Comparison of ENCODE assay signal across 12 cellular contexts in genomic region chr3:73041537-73041936, GRCh38. TPM values are rescaled to one million over a fixed set of nuclear protein-coding genes. Genes with fewer than 3 reads are reported as not detected.
DNase-seq lines count a peak whose midpoint lies in the region; ATAC-seq and TF ChIP-seq lines count a peak whose summit lies in the region.
"Had no signal": no experiment of that assay in that cellular context is flagged by ENCODE, and none has a peak within 500 bp of the region (broad histone marks: within the 10 kb centered on the region; RNA-seq: fewer than 3 reads in every experiment).

No MANE protein-coding gene starts in this region.

- TF ChIP-seq CTCF in CD4-positive, alpha-beta T cell (IDR thresholded peaks at IDR 0.05), result no peak
- TF ChIP-seq CTCF in cardiac fibroblast (IDR thresholded peaks at IDR 0.05; ENCODE audit: low read depth, low read length), result no peak

- H3K36me3 ChIP-seq in HAP-1 (replicated peaks) (no peaks in the 10 kb centered on the region; the same call in 1 of the 2 replicates), mesenchymal stem cell (ENCODE audit: control insufficient read depth in 1 of 2, insufficient read depth in 2 of 2, low read depth in 1 of 2, low read length in 2 of 2) (no peaks in the 10 kb centered on the region)

- no peak overlapping the region for H2BK5ac ChIP-seq in mesenchymal stem cell (ENCODE audit: low read depth, low read length, poor library complexity, severe bottlenecking)

- H3K27me3 ChIP-seq in CD4-positive, alpha-beta T cell (ENCODE audit: control insufficient read depth, insufficient read depth, low read length), result no peaks in the 10 kb centered on the region
- H3K27me3 ChIP-seq in HAP-1 (ENCODE audit: low read depth) (no peaks in the 10 kb centered on the region), mesenchymal stem cell (ENCODE audit: control insufficient read depth in 1 of 2, insufficient read depth in 1 of 2, low read length in 2 of 2) (no peaks in the 10 kb centered on the region)

- no peak overlapping the region for H3K18ac ChIP-seq in mesenchymal stem cell (ENCODE audit: low read depth in 1 of 2, low read length in 2 of 2)

- no peak overlapping the region for H3K4me3 ChIP-seq in HAP-1
- H3K4me3 ChIP-seq in cardiac fibroblast (replicated peaks in 1 of 2; ENCODE audit: low read depth in 2 of 2, low read length in 2 of 2), result no peak overlapping the region
- no peak overlapping the region for H3K4me3 ChIP-seq in mesenchymal stem cell (ENCODE audit: insufficient read depth in 1 of 2, low read depth in 1 of 2, low read length in 2 of 2)

- no peaks in the 10 kb centered on the region for H3K9me3 ChIP-seq in CD4-positive, alpha-beta T cell (ENCODE audit: control insufficient read depth, low read length)
- H3K9me3 ChIP-seq in HAP-1 (no peaks in the 10 kb centered on the region), mesenchymal stem cell (ENCODE audit: control insufficient read depth, low read length) (no peaks in the 10 kb centered on the region)

- no peak overlapping the region for H4K8ac ChIP-seq in mesenchymal stem cell (ENCODE audit: low read length)

- H3K27ac Mint-ChIP-seq in CD4-positive, alpha-beta T cell, result peak overlapping the region; percentile 13
- H3K27ac Mint-ChIP-seq: activated CD8-positive, alpha-beta T cell treated with anti-CD3 and anti-CD28 coated beads, Interleukin-2, amount 10 ng/mL, durations not matched to agents 7 days and 5 days had no signal

- no peak overlapping the region for H3K4ac ChIP-seq in mesenchymal stem cell (ENCODE audit: low read depth in 1 of 2, low read length in 2 of 2)

- no peak overlapping the region for H2AFZ ChIP-seq in mesenchymal stem cell (ENCODE audit: low read depth, low read length)

- H2BK15ac ChIP-seq in mesenchymal stem cell (ENCODE audit: low read depth, poor library complexity, severe bottlenecking), result no peak overlapping the region

- H3K14ac ChIP-seq in mesenchymal stem cell (ENCODE audit: low read length in 2 of 2), result no peak overlapping the region

- intact Hi-C loops in CD4-positive, alpha-beta T cell (cut with DNase I, micrococcal nuclease), result no loop called here

- H3K9ac ChIP-seq in mesenchymal stem cell (ENCODE audit: low read length), result peak overlapping the region; percentile 29

- WGBS in mesenchymal stem cell, result 82% methylated on average over 3 of the region's 3 CpGs

- H3K27ac ChIP-seq in CD4-positive, alpha-beta T cell (ENCODE audit: low read depth, low read length), result no peak overlapping the region
- no peak overlapping the region for H3K27ac ChIP-seq in mesenchymal stem cell (ENCODE audit: low read length, poor library complexity, severe bottlenecking)

- CTCF ChIA-PET in CD4-positive, alpha-beta T cell (lab: Charles Lee), result interaction anchor here (0.6 kb wide), 1 partner anchor 47 kb away, joined by 3 read pairs; no protein-coding TSS in a partner anchor

- in situ Hi-C loops in HAP-1 (cut with MboI; ENCODE audit: low sequenced_read_pairs), result loop anchor here (10.0 kb wide), 1 partner anchor 97 kb away; no protein-coding TSS in a partner anchor

- H3K23ac ChIP-seq in mesenchymal stem cell (ENCODE audit: low read length in 2 of 2), result no peak overlapping the region

- no peak overlapping the region for H4K91ac ChIP-seq in mesenchymal stem cell (ENCODE audit: low read length)

- POLR2A ChIA-PET in CD4-positive, alpha-beta T cell (lab: Charles Lee), result no interaction called here

- no peak overlapping the region for H2BK12ac ChIP-seq in mesenchymal stem cell (ENCODE audit: low read length in 2 of 2)

- DNase-seq in CD4-positive, alpha-beta T cell, result no peak
- peak; percentile 31 to 57 for DNase-seq in HAP-1 (ENCODE audit: low spot score in 2 of 2)
- peak; percentile 13 to 19 for DNase-seq in cardiac fibroblast (ENCODE audit: low read depth in 2 of 2)
- no peak for DNase-seq in mesenchymal stem cell
- no peak for DNase-seq in NCI-H2196 (lab: John Stamatoyannopoulos, UW; ENCODE audit: unreplicated experiment)
- DNase-seq in NCI-H1105 treated with DMSO at 0.1 percent for 48 hours (lab: John Stamatoyannopoulos, UW), result no peak
- no peak for DNase-seq in NCI-H146 (lab: John Stamatoyannopoulos, UW)
- DNase-seq: activated CD8-positive, alpha-beta T cell treated with anti-CD3 and anti-CD28 coated beads, Interleukin-2, amount 10 ng/mL, durations not matched to agents 7 days and 5 days; NCI-H2171 treated with DMSO at 0.1 percent for 48 hours; occipital lobe; stimulated activated CD4-positive, alpha-beta T cell treated with anti-CD3 and anti-CD28 coated beads, Interleukin-4, amount 100 ng/mL, for 24 hours had no signal

- no peak overlapping the region for H3K4me2 ChIP-seq in mesenchymal stem cell (ENCODE audit: low read length, poor library complexity, severe bottlenecking)

- no peak overlapping the region for H3K4me3 Mint-ChIP-seq in CD4-positive, alpha-beta T cell
- H3K4me3 Mint-ChIP-seq: activated CD8-positive, alpha-beta T cell treated with anti-CD3 and anti-CD28 coated beads, Interleukin-2, amount 10 ng/mL, durations not matched to agents 7 days and 5 days had no signal

- peaks cover 21% of the 10 kb centered on the region for H3K36me3 Mint-ChIP-seq in CD4-positive, alpha-beta T cell (ENCODE audit: low read depth)

- H3K4me1 Mint-ChIP-seq in CD4-positive, alpha-beta T cell (ENCODE audit: low read depth), result peaks cover 77% of the 10 kb centered on the region

- no peak for ATAC-seq in CD4-positive, alpha-beta T cell (ENCODE audit: poor library complexity)
- ATAC-seq: activated CD8-positive, alpha-beta T cell treated with anti-CD3 and anti-CD28 coated beads, Interleukin-2, amount 10 ng/mL, durations not matched to agents 7 days and 5 days; SK-N-SH treated with all-trans-retinoic acid at 6 μM for 48 hours had no signal

- no peak overlapping the region for H2AK5ac ChIP-seq in mesenchymal stem cell (ENCODE audit: low read length, severe bottlenecking)

- no peaks in the 10 kb centered on the region for H3K9me3 Mint-ChIP-seq in CD4-positive, alpha-beta T cell

- no peaks in the 10 kb centered on the region for H3K79me1 ChIP-seq in mesenchymal stem cell (replicated peaks; ENCODE audit: low read length, poor library complexity, severe bottlenecking)

- H3K4me1 ChIP-seq in HAP-1, result peaks cover 58% of the 10 kb centered on the region
- H3K4me1 ChIP-seq in mesenchymal stem cell (ENCODE audit: control insufficient read depth, insufficient read depth, low read depth, low read length), result peaks cover 2% of the 10 kb centered on the region

- no peak overlapping the region for H2BK120ac ChIP-seq in mesenchymal stem cell (ENCODE audit: low read depth, low read length)

- no peaks in the 10 kb centered on the region for H3K27me3 Mint-ChIP-seq in CD4-positive, alpha-beta T cell

RNA-seq across cellular contexts. Expression of gene EBLN2, which starts 19.9 kb away (rescaled TPM):
- total RNA-seq in CD4-positive, alpha-beta T cell, result 10 to 100 TPM; 14.8 to 16.0 TPM
- 1.6 TPM for polyA plus RNA-seq in mesenchymal stem cell (2013, experiment 1 of 2)
- polyA plus RNA-seq in mesenchymal stem cell (2013, experiment 2 of 2), result 1.4 TPM

RNA-seq across cellular contexts. Expression of gene PPP4R2, which starts 44.9 kb away (rescaled TPM):
- 10 to 100 TPM; 67.8 to 80.3 TPM for total RNA-seq in CD4-positive, alpha-beta T cell
- 25.2 TPM for polyA plus RNA-seq in mesenchymal stem cell (2013, experiment 1 of 2)
- 26.0 TPM for polyA plus RNA-seq in mesenchymal stem cell (2013, experiment 2 of 2)

Comparison
In these comparisons a context has a peak if more than half of its experiments do, and no peak if none do; other contexts are left out.
1. DNase-seq: peak in HAP-1 (2 of 2) and cardiac fibroblast (2 of 2); none in CD4-positive, alpha-beta T cell (0 of 10), mesenchymal stem cell (single experiment), NCI-H2196 (single experiment), NCI-H1105 treated with DMSO at 0.1 percent for 48 hours (single experiment) and NCI-H146 (single experiment).